ENCODE assay signal across 17 cellular contexts in the genomic region with DNA sequence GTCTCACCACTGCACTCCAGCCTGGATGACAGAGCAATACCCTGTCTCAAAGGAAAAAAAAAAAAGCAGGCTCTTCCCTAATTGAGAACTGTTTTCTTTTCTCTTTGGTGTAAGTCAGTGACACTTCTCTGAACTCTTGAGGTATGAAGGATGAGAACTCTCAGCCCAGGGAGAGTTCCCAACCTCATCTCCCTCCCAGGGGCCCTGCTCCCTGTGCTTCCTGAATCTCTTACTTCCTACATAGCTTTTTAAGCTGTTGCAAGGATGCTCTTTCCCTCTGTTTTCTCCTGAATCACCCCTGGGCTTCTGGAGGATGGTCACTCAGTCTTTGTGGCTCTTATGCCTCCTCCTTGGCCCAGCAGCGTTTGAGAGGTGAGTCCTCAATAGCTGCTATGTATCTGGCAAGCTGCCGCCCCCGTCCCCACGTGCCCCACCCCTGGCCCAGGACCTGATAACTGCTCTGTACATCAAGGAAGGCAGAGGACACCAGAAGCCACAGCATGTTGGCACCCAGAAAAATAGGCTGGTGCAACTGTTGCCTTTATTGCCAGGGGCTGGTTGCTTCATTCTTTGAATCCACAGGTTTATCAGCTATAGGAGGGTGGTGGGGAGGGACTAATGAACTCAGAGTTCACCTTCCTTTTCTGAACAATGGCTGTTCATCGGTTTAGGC. TPM values are rescaled to one million over a fixed set of nuclear protein-coding genes. Genes with fewer than 3 reads are reported as not detected.
DNase-seq lines count a peak whose midpoint lies in the region; ATAC-seq, FAIRE-seq and TF ChIP-seq lines count a peak whose summit lies in the region.
"Had no signal": no experiment of that assay in that cellular context is flagged by ENCODE, and none has a peak within 500 bp of the region (broad histone marks: within the 10 kb centered on the region; RNA-seq: fewer than 3 reads in every experiment).

No MANE protein-coding gene starts in this region.

- H3K27ac Mint-ChIP-seq in type B pancreatic cell, result peak overlapping the region; percentile 83
- no peak overlapping the region for H3K27ac Mint-ChIP-seq in activated CD4-positive, alpha-beta memory T cell treated with anti-CD3 and anti-CD28 coated beads for 36 hours
- H3K27ac Mint-ChIP-seq: activated naive CD4-positive, alpha-beta T cell treated with anti-CD3 and anti-CD28 coated beads, Interleukin-2, amount 50 U/mL, for 24 hours; T-helper 1 cell treated with Interleukin-12 subunit alpha and Interleukin-12 subunit beta and Interleukin-4 antibody, amounts not matched to agents 30 μg/mL and 1 μg/mL, for 36 hours had no signal

- intact Hi-C loops in HepG2 (cut with micrococcal nuclease; ENCODE audit: unreplicated experiment), result no loop called here
- intact Hi-C loops in right lobe of liver (cut with DNase I), result no loop called here
- intact Hi-C loops in activated CD4-positive, alpha-beta memory T cell treated with anti-CD3 and anti-CD28 coated beads for 36 hours (cut with micrococcal nuclease), result no loop called here

- in situ Hi-C loops in HepG2 (cut with HindIII; ENCODE audit: extremely low pct_ligation_motif_present, low pct_unique_long_range_greater_than_20kb), result loop anchor here (5.0 kb wide), 1 partner anchor 69 kb away; no protein-coding TSS in a partner anchor
- in situ Hi-C loops in astrocyte of the spinal cord (cut with HindIII; ENCODE audit: low sequenced_read_pairs), result no loop called here

- POLR2A ChIA-PET in HepG2 (lab: Yijun Ruan, JAX), result interaction anchor here (0.7 to 1.9 kb wide), 12 partner anchors 9 to 129 kb away, joined by 3 to 11 read pairs (median 6); a partner anchor contains a TSS
- POLR2A ChIA-PET in activated CD4-positive, alpha-beta memory T cell treated with anti-CD3 and anti-CD28 coated beads for 36 hours (lab: Charles Lee), result interaction anchor here (0.6 kb wide), 1 partner anchor 209 kb away, joined by 4 read pairs; no protein-coding TSS in a partner anchor

- H3K9me3 Mint-ChIP-seq in type B pancreatic cell, result no peaks in the 10 kb centered on the region
- no peaks in the 10 kb centered on the region for H3K9me3 Mint-ChIP-seq in activated CD4-positive, alpha-beta memory T cell treated with anti-CD3 and anti-CD28 coated beads for 36 hours
- H3K9me3 Mint-ChIP-seq: activated naive CD4-positive, alpha-beta T cell treated with anti-CD3 and anti-CD28 coated beads, Interleukin-2, amount 50 U/mL, for 24 hours; T-helper 1 cell treated with Interleukin-12 subunit alpha and Interleukin-12 subunit beta and Interleukin-4 antibody, amounts not matched to agents 30 μg/mL and 1 μg/mL, for 36 hours had no signal

- H3K9ac ChIP-seq in HepG2 (ENCODE audit: insufficient read depth, low read depth, low read length) (peak overlapping the region; percentile 0; the same call in 1 of the 2 replicates), iPS-20b (ENCODE audit: low read depth, low read length) (peak overlapping the region; percentile 73; the same call in 1 of the 2 replicates)

- peaks cover 51% of the 10 kb centered on the region for H3K4me1 Mint-ChIP-seq in type B pancreatic cell (ENCODE audit: unreplicated experiment)
- no peaks in the 10 kb centered on the region for H3K4me1 Mint-ChIP-seq in activated CD4-positive, alpha-beta memory T cell treated with anti-CD3 and anti-CD28 coated beads for 36 hours (ENCODE audit: low read depth)
- H3K4me1 Mint-ChIP-seq: activated naive CD4-positive, alpha-beta T cell treated with anti-CD3 and anti-CD28 coated beads, Interleukin-2, amount 50 U/mL, for 24 hours had no signal

- DNase-seq in HepG2 (ENCODE audit: low spot score) (peak; percentile 72), right lobe of liver (no peak), astrocyte of the spinal cord (ENCODE audit: low read depth, low spot score) (peak; percentile 58), type B pancreatic cell (ENCODE audit: extremely low spot score, unreplicated experiment) (no peak), HPDE6-E6E7 (ENCODE audit: extremely low spot score) (no peak)
- no peak for DNase-seq in activated CD4-positive, alpha-beta memory T cell treated with anti-CD3 and anti-CD28 coated beads for 36 hours
- DNase-seq: activated CD4-positive, alpha-beta T cell treated with anti-CD3 and anti-CD28 coated beads for 1 hour; hippocampal formation; Kasumi-1; left ventricle myocardium superior; stomach had no signal

- no TSS peak for BruUV-seq in HepG2 (replicated peaks; lab: Mats Ljungman, UMichigan)

- no peak for TF ChIP-seq POLR2A in HepG2 (IDR thresholded peaks at IDR 0.05; ENCODE audit: insufficient read depth in 1 of 2, low read depth in 2 of 2, low read length in 2 of 2)
- no peak for TF ChIP-seq POLR2A in right lobe of liver (IDR thresholded peaks at IDR 0.05)

- no peak for TF ChIP-seq RAD21 in HepG2 (CRISPR knock-in tag; IDR thresholded peaks at IDR 0.05)

- CTCF ChIA-PET in HepG2 (lab: Yijun Ruan, JAX; ENCODE audit: low intra/inter-chr PET ratio, low total read pairs), result no interaction called here
- CTCF ChIA-PET in activated CD4-positive, alpha-beta memory T cell treated with anti-CD3 and anti-CD28 coated beads for 36 hours (lab: Charles Lee), result interaction anchor here (1.7 kb wide), 1 partner anchor 11 kb away, joined by 4 read pairs; no protein-coding TSS in a partner anchor

- 0 out of 4 replicates have a peak, but pooled peaks of 1 of the 2 experiments have one; percentile 6 for TF ChIP-seq EP300 in HepG2 (IDR thresholded peaks at IDR 0.05; ENCODE audit: low read depth in 2 of 2, low read length in 2 of 2)
- no peak for TF ChIP-seq EP300 in HepG2 (CRISPR knock-in tag; IDR thresholded peaks at IDR 0.05; ENCODE audit: borderline replicate concordance)

- H3K4me3 Mint-ChIP-seq in type B pancreatic cell, result peak overlapping the region; percentile 57
- no peak overlapping the region for H3K4me3 Mint-ChIP-seq in activated CD4-positive, alpha-beta memory T cell treated with anti-CD3 and anti-CD28 coated beads for 36 hours
- H3K4me3 Mint-ChIP-seq: activated naive CD4-positive, alpha-beta T cell treated with anti-CD3 and anti-CD28 coated beads, Interleukin-2, amount 50 U/mL, for 24 hours; T-helper 1 cell treated with Interleukin-12 subunit alpha and Interleukin-12 subunit beta and Interleukin-4 antibody, amounts not matched to agents 30 μg/mL and 1 μg/mL, for 36 hours had no signal

- H3K4me3 ChIP-seq in HepG2 (replicated peaks in 1 of 3; ENCODE audit: insufficient read depth in 1 of 3, low read depth in 2 of 3, low read length in 3 of 3) (no peak overlapping the region), right lobe of liver (no peak overlapping the region), astrocyte of the spinal cord (ENCODE audit: low read depth, low read length) (no peak overlapping the region), iPS-20b (ENCODE audit: low read length) (peak overlapping the region; percentile 59; the same call in 1 of the 2 replicates)
- H3K4me3 ChIP-seq: stomach had no signal

- H3K27ac ChIP-seq in HepG2 (ENCODE audit: extremely low read length, insufficient read depth, low read length) (peak overlapping the region; percentile 59), right lobe of liver (no peak overlapping the region), iPS-20b (ENCODE audit: low read length) (peak overlapping the region; percentile 96)
- H3K27ac ChIP-seq: stomach had no signal

- H3K9me3 ChIP-seq in HepG2 (ENCODE audit: low read length) (no peaks in the 10 kb centered on the region), right lobe of liver (no peaks in the 10 kb centered on the region), iPS-20b (ENCODE audit: insufficient read depth, low read depth, low read length) (no peaks in the 10 kb centered on the region)
- H3K9me3 ChIP-seq: stomach had no signal

- ATAC-seq in HepG2 (peak; percentile 57), right lobe of liver (no peak), GM18861 (IDR thresholded peaks at IDR 0.05; ENCODE audit: unreplicated experiment) (no peak)
- ATAC-seq: esophagus mucosa, left ventricle myocardium superior had no signal

- H3K27me3 ChIP-seq in HepG2 (ENCODE audit: control insufficient read depth in 1 of 2, insufficient read depth in 2 of 2, low read length in 2 of 2) (no peaks in the 10 kb centered on the region), right lobe of liver (no peaks in the 10 kb centered on the region), iPS-20b (ENCODE audit: insufficient read depth, low read length) (no peaks in the 10 kb centered on the region)

- peaks cover 88% of the 10 kb centered on the region for H3K79me2 ChIP-seq in HepG2 (ENCODE audit: insufficient read depth, low read length)

- peak overlapping the region; percentile 33; the same call in 1 of the 2 replicates for H3K4me2 ChIP-seq in HepG2 (ENCODE audit: low read depth, low read length)

- no peaks in the 10 kb centered on the region for H3K27me3 Mint-ChIP-seq in type B pancreatic cell
- peaks cover 13% of the 10 kb centered on the region for H3K27me3 Mint-ChIP-seq in activated CD4-positive, alpha-beta memory T cell treated with anti-CD3 and anti-CD28 coated beads for 36 hours

- no peak for TF ChIP-seq CTCF in HepG2 (CRISPR knock-in tag; IDR thresholded peaks at IDR 0.05)
- TF ChIP-seq CTCF in right lobe of liver (IDR thresholded peaks at IDR 0.05), result no peak
- TF ChIP-seq CTCF in astrocyte of the spinal cord (IDR thresholded peaks at IDR 0.05; ENCODE audit: low read depth, low read length), result no peak
- no peak for TF ChIP-seq CTCF in type B pancreatic cell (conservative IDR thresholded peaks at IDR 0.05)

- H4K20me1 ChIP-seq in HepG2 (ENCODE audit: insufficient read depth, low read length), result peaks cover 35% of the 10 kb centered on the region

- FAIRE-seq in HepG2 (lab: Jason Lieb, UNC), result peak; percentile 75

- 47% methylated on average over 5 of the region's 5 CpGs for WGBS in HepG2 (ENCODE audit: low lambda C conversion rate)
- WGBS in right lobe of liver (ENCODE audit: insufficient coverage, low coverage, low lambda C conversion rate, missing lambda C conversion rate), result 43% methylated on average over 4 of the region's 5 CpGs

- peaks cover 14 to 60% of the 10 kb centered on the region in 2 experiments for H3K36me3 ChIP-seq in HepG2 (replicated peaks in 1 of 2; ENCODE audit: control insufficient read depth in 1 of 2, insufficient read depth in 2 of 2, low read length in 2 of 2)
- H3K36me3 ChIP-seq in right lobe of liver, result no peaks in the 10 kb centered on the region
- H3K36me3 ChIP-seq in iPS-20b (ENCODE audit: insufficient read depth, low read depth, low read length), result peaks cover 57% of the 10 kb centered on the region
- H3K36me3 ChIP-seq: stomach had no signal

- no peak overlapping the region for H2AFZ ChIP-seq in HepG2 (ENCODE audit: low read length)

- peaks cover 6% of the 10 kb centered on the region for H3K36me3 Mint-ChIP-seq in type B pancreatic cell
- H3K36me3 Mint-ChIP-seq in activated CD4-positive, alpha-beta memory T cell treated with anti-CD3 and anti-CD28 coated beads for 36 hours, result no peaks in the 10 kb centered on the region
- H3K36me3 Mint-ChIP-seq: activated naive CD4-positive, alpha-beta T cell treated with anti-CD3 and anti-CD28 coated beads, Interleukin-2, amount 50 U/mL, for 24 hours had no signal

- H3K4me1 ChIP-seq in HepG2 (ENCODE audit: insufficient read depth, low read length) (peaks cover 69% of the 10 kb centered on the region), right lobe of liver (no peaks in the 10 kb centered on the region), iPS-20b (ENCODE audit: insufficient read depth, low read length) (peaks cover 59% of the 10 kb centered on the region)

RNA-seq across cellular contexts. Expression of a gene that starts 24.0 kb away (rescaled TPM):
- 75.1 and 116 TPM in 2 replicates for total RNA-seq in HepG2 (2016; rRNA removed; fragmentation: Illumina TruSeq; extraction: Trizol)
- 9.9 and 10.7 TPM in 2 replicates for total RNA-seq in HepG2 (2016; cell fraction: cytosol; rRNA removed; fragmentation: Illumina TruSeq; extraction: Trizol; ENCODE audit: low read depth)
- 72.3 and 98.1 TPM in 2 replicates for total RNA-seq in HepG2 (2016; cell fraction: insoluble cytoplasmic fraction; rRNA removed; fragmentation: Illumina TruSeq; extraction: Trizol)
- 48.4 and 51.3 TPM in 2 replicates for total RNA-seq in HepG2 (2016; cell fraction: membrane; rRNA removed; fragmentation: Illumina TruSeq; extraction: Trizol)
- 85.9 and 101 TPM in 2 replicates for total RNA-seq in HepG2 (2016; cell fraction: nucleus; rRNA removed; fragmentation: Illumina TruSeq; extraction: Trizol)
- 29.0 and 29.7 TPM in 2 replicates for polyA plus RNA-seq in HepG2 (2011; rRNA removed)
- 20.8 and 22.5 TPM in 2 replicates for polyA plus RNA-seq in HepG2 (2011; cell fraction: cytosol; rRNA removed)
- 55.5 and 77.0 TPM in 2 replicates for polyA plus RNA-seq in HepG2 (2011; cell fraction: nucleus; rRNA removed)
- polyA plus RNA-seq in HepG2 (2012), result 38.7 and 44.9 TPM in 2 replicates
- 5.3 and 5.9 TPM in 2 replicates for polyA plus RNA-seq in HepG2 (2016; cell fraction: cytosol; fragmentation: Illumina TruSeq; extraction: Trizol; ENCODE audit: low read depth)
- 74.2 and 94.4 TPM in 2 replicates for polyA plus RNA-seq in HepG2 (2016; cell fraction: insoluble cytoplasmic fraction; fragmentation: Illumina TruSeq; extraction: Trizol; ENCODE audit: low read depth)
- 16.6 and 19.1 TPM in 2 replicates for polyA plus RNA-seq in HepG2 (2016; cell fraction: membrane; fragmentation: Illumina TruSeq; extraction: Trizol; ENCODE audit: low read depth)
- polyA plus RNA-seq in HepG2 (2016; cell fraction: nucleus; fragmentation: Illumina TruSeq; extraction: Trizol; ENCODE audit: insufficient read depth, low read depth), result 92.5 and 99.5 TPM in 2 replicates
- 12.9 and 68.2 TPM in 2 replicates for polyA minus RNA-seq in HepG2 (2011; rRNA and poly(A)+ RNA removed; ENCODE audit: low replicate concordance)
- polyA minus RNA-seq in HepG2 (2011; cell fraction: cytosol; rRNA and poly(A)+ RNA removed), result 68.9 and 72.7 TPM in 2 replicates
- 66.3 and 72.9 TPM in 2 replicates for polyA minus RNA-seq in HepG2 (2011; cell fraction: nucleus; rRNA and poly(A)+ RNA removed)
- total RNA-seq in right lobe of liver, result under 1 TPM in 1 of 6 experiments, not detected in 5; 0.56 TPM
- 104 and 232 TPM in 2 replicates for total RNA-seq in type B pancreatic cell (ENCODE audit: low replicate concordance)
- under 1 TPM; 0.22 to 0.29 TPM for total RNA-seq in activated CD4-positive, alpha-beta memory T cell treated with anti-CD3 and anti-CD28 coated beads for 36 hours
- total RNA-seq: esophagus mucosa, left ventricle myocardium superior had no signal

RNA-seq across cellular contexts. Expression of a gene that starts 52.8 kb away (rescaled TPM):
- total RNA-seq in HepG2 (2016; rRNA removed; fragmentation: Illumina TruSeq; extraction: Trizol) (0.73 TPM in 1 of 2 replicates, not detected in the other), right lobe of liver (not detected), type B pancreatic cell (ENCODE audit: low replicate concordance) (0.69 TPM in 1 of 2 replicates, not detected in the other)
- 0.71 and 1.1 TPM in 2 replicates for total RNA-seq in HepG2 (2016; cell fraction: cytosol; rRNA removed; fragmentation: Illumina TruSeq; extraction: Trizol; ENCODE audit: low read depth)
- 0.39 and 0.52 TPM in 2 replicates for total RNA-seq in HepG2 (2016; cell fraction: insoluble cytoplasmic fraction; rRNA removed; fragmentation: Illumina TruSeq; extraction: Trizol)
- 0.38 and 0.46 TPM in 2 replicates for total RNA-seq in HepG2 (2016; cell fraction: membrane; rRNA removed; fragmentation: Illumina TruSeq; extraction: Trizol)
- not detected in 2 replicates for total RNA-seq in HepG2 (2016; cell fraction: nucleus; rRNA removed; fragmentation: Illumina TruSeq; extraction: Trizol)
- 0.55 and 0.70 TPM in 2 replicates for polyA plus RNA-seq in HepG2 (2011; rRNA removed)
- 0.20 TPM in 1 of 2 replicates, not detected in the other for polyA plus RNA-seq in HepG2 (2011; cell fraction: cytosol; rRNA removed)
- not detected in 2 replicates for polyA plus RNA-seq in HepG2 (2011; cell fraction: nucleus; rRNA removed)
- 0.56 TPM in 1 of 2 replicates, not detected in the other for polyA plus RNA-seq in HepG2 (2012)
- 1.2 and 2.0 TPM in 2 replicates for polyA plus RNA-seq in HepG2 (2016; cell fraction: cytosol; fragmentation: Illumina TruSeq; extraction: Trizol; ENCODE audit: low read depth)
- 0.86 TPM in 1 of 2 replicates, not detected in the other for polyA plus RNA-seq in HepG2 (2016; cell fraction: insoluble cytoplasmic fraction; fragmentation: Illumina TruSeq; extraction: Trizol; ENCODE audit: low read depth)
- 0.58 and 0.61 TPM in 2 replicates for polyA plus RNA-seq in HepG2 (2016; cell fraction: membrane; fragmentation: Illumina TruSeq; extraction: Trizol; ENCODE audit: low read depth)
- polyA plus RNA-seq in HepG2 (2016; cell fraction: nucleus; fragmentation: Illumina TruSeq; extraction: Trizol; ENCODE audit: insufficient read depth, low read depth), result not detected in 2 replicates
- polyA minus RNA-seq in HepG2 (2011; rRNA and poly(A)+ RNA removed; ENCODE audit: low replicate concordance), result not detected in 2 replicates
- not detected in 2 replicates for polyA minus RNA-seq in HepG2 (2011; cell fraction: cytosol; rRNA and poly(A)+ RNA removed)
- not detected in 2 replicates for polyA minus RNA-seq in HepG2 (2011; cell fraction: nucleus; rRNA and poly(A)+ RNA removed)
- not detected for total RNA-seq in activated CD4-positive, alpha-beta memory T cell treated with anti-CD3 and anti-CD28 coated beads for 36 hours
- total RNA-seq: esophagus mucosa, left ventricle myocardium superior, OCI-LY7, stomach had no signal

Comparison
In these comparisons a context has a peak if more than half of its experiments do, and no peak if none do; other contexts are left out.
1. DNase-seq: peak in HepG2 (single experiment) and astrocyte of the spinal cord (single experiment); none in right lobe of liver (0 of 3), type B pancreatic cell (single experiment), activated CD4-positive, alpha-beta memory T cell treated with anti-CD3 and anti-CD28 coated beads for 36 hours (single experiment) and HPDE6-E6E7 (single experiment).
2. H3K27ac ChIP-seq: peak in HepG2 (single experiment) and iPS-20b (single experiment); none in right lobe of liver (0 of 3).
3. RNA of a gene that starts 24.0 kb away (total RNA-seq): 104 to 232 TPM in type B pancreatic cell and 9.9 to 116 TPM in HepG2; 0.22 to 0.29 TPM in activated CD4-positive, alpha-beta memory T cell treated with anti-CD3 and anti-CD28 coated beads for 36 hours and 0.56 TPM in right lobe of liver; every median in the first group is over 4 times any median in the second.